In the genomic region with DNA sequence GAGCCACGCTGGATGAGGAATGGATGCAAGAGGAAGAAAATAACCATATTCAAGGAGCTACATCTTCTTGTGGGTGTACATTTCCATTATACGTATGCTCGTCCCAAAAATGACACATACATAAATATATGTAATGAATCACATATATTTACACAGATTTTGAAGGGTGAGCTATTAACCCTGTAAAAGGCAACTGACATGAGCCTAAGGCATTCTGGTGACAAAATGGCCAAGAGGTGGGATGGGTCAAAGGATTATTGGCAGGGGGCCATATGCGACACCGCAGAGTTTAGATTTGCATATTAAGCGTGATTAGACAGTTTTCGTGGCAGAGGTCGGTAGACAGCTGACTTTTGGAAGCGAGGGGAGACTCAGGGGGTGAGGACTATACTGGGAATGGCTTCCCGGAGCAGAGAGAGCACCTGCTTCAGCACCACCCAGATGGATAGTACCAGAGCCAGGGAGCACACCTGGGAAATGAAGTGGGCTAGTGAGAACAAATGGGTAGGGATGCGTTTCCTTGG, we compare ENCODE assay signal across 1 cellular context.
TF ChIP-seq lines count a peak whose summit lies in the region.

No MANE protein-coding gene starts in this region.

TF ChIP-seq in GM12878, 131 proteins besides CTCF, POLR2A, EP300 and RAD21:
- TF ChIP-seq, protein P1, sequence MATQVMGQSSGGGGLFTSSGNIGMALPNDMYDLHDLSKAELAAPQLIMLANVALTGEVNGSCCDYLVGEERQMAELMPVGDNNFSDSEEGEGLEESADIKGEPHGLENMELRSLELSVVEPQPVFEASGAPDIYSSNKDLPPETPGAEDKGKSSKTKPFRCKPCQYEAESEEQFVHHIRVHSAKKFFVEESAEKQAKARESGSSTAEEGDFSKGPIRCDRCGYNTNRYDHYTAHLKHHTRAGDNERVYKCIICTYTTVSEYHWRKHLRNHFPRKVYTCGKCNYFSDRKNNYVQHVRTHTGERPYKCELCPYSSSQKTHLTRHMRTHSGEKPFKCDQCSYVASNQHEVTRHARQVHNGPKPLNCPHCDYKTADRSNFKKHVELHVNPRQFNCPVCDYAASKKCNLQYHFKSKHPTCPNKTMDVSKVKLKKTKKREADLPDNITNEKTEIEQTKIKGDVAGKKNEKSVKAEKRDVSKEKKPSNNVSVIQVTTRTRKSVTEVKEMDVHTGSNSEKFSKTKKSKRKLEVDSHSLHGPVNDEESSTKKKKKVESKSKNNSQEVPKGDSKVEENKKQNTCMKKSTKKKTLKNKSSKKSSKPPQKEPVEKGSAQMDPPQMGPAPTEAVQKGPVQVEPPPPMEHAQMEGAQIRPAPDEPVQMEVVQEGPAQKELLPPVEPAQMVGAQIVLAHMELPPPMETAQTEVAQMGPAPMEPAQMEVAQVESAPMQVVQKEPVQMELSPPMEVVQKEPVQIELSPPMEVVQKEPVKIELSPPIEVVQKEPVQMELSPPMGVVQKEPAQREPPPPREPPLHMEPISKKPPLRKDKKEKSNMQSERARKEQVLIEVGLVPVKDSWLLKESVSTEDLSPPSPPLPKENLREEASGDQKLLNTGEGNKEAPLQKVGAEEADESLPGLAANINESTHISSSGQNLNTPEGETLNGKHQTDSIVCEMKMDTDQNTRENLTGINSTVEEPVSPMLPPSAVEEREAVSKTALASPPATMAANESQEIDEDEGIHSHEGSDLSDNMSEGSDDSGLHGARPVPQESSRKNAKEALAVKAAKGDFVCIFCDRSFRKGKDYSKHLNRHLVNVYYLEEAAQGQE (IDR thresholded peaks at IDR 0.05; ENCODE audit: low read depth, low read length): peak; percentile 74
- no peak for TF ChIP-seq KLF5 (IDR thresholded peaks at IDR 0.05; ENCODE audit: partially characterized antibody)
